Comparison of ENCODE assay signal across 12 cellular contexts in genomic region chr7:100999334-100999733, GRCh38. TPM values are rescaled to one million over a fixed set of nuclear protein-coding genes. Genes with fewer than 3 reads are reported as not detected.
"Had no signal": no experiment of that assay in that cellular context is flagged by ENCODE, and none has a peak within 500 bp of the region (broad histone marks: within the 10 kb centered on the region; RNA-seq: fewer than 3 reads in every experiment).

No MANE protein-coding gene starts in this region.

RNA-seq across cellular contexts. Expression of gene MUC17, which starts 20.5 kb away (rescaled TPM):
- total RNA-seq: activated CD4-positive, alpha-beta memory T cell treated with anti-CD3 and anti-CD28 coated beads, Interleukin-2, amount 10 ng/mL, durations not matched to agents 7 days and 5 days; activated CD4-positive, alpha-beta T cell treated with anti-CD3 and anti-CD28 coated beads, Interleukin-2, amount 10 ng/mL, durations not matched to agents 7 days and 5 days; activated T-cell treated with anti-CD3 and anti-CD28 coated beads, Interleukin-2, amount 50 U/mL, for 72 hours; adrenal gland; ascending aorta; bronchial epithelial cell; cardiac septum; endodermal cell; epithelial cell of proximal tubule; T-cell; T-helper 2 cell treated with Interferon-gamma antibody and Interleukin-4, amounts not matched to agents 100 ng/mL and 5 ng/mL, for 36 hours; WTC11 had no signal
- polyA plus RNA-seq: adrenal gland had no signal

RNA-seq across cellular contexts. Expression of gene MUC12, which starts 30.0 kb away (rescaled TPM):
- total RNA-seq: activated CD4-positive, alpha-beta T cell treated with anti-CD3 and anti-CD28 coated beads, Interleukin-2, amount 10 ng/mL, durations not matched to agents 7 days and 5 days had no signal

RNA-seq across cellular contexts. Expression of gene MUC3A, which starts 50.0 kb away (rescaled TPM):
- total RNA-seq: activated CD4-positive, alpha-beta T cell treated with anti-CD3 and anti-CD28 coated beads, Interleukin-2, amount 10 ng/mL, durations not matched to agents 7 days and 5 days; activated T-cell treated with anti-CD3 and anti-CD28 coated beads, Interleukin-2, amount 50 U/mL, for 72 hours; ascending aorta; epithelial cell of proximal tubule; T-helper 2 cell treated with Interferon-gamma antibody and Interleukin-4, amounts not matched to agents 100 ng/mL and 5 ng/mL, for 36 hours had no signal
